ENCODE assay signal across 8 cellular contexts in the genomic region with DNA sequence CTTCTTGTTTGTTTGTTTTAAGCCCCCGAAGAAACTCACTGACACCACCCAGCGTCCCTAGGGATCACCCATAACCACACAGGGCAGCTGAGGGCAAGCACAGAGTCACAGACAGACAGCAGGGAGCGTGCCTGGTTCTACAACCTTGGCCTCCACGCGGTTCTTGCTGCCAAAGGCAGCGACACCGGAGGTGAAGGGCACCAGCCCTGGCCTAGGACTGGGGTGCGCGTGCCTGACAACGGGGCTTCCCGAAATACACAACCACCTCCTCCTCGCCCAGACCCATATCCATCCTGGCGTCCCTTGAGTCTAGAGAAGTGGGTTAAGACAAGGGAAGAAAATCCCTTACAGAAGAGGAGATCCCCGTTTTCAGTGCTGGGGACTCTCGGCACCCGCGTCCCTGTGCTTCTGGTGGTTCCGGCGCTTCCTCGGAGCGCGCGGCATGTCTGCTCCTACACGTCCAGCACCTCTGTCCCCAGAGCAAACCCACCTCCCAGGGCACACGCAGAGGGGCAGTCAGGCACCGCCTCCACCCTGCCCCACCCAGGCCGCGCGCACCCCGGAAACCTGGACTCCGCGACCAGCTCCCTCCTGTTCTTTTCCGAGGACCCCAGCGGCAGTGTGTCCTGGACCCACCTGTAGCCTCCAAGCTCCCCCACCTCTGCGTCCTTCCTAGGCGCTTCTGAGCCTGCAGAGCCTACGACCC. TPM values are rescaled to one million over a fixed set of nuclear protein-coding genes. Genes with fewer than 3 reads are reported as not detected.
DNase-seq lines count a peak whose midpoint lies in the region; ATAC-seq and TF ChIP-seq lines count a peak whose summit lies in the region.

No MANE protein-coding gene starts in this region.

- peaks cover 37% of the 10 kb centered on the region for H3K27me3 ChIP-seq in A673 (replicated peaks; ENCODE audit: insufficient read depth, low read depth, low read length, poor library complexity)
- H3K27me3 ChIP-seq in WERI-Rb-1 (ENCODE audit: insufficient read depth, low read depth, severe bottlenecking) = peaks cover 20% of the 10 kb centered on the region
- no peaks in the 10 kb centered on the region for H3K27me3 ChIP-seq in right lobe of liver

- TF ChIP-seq POLR2A in right lobe of liver (IDR thresholded peaks at IDR 0.05) = peak; percentile 21

- CTCF ChIA-PET in A673 (lab: Charles Lee) = no interaction called here

- peak; percentile 11 for ATAC-seq in GM19023 (IDR thresholded peaks at IDR 0.05; ENCODE audit: unreplicated experiment)
- peak; percentile 5 for ATAC-seq in HG03342 (IDR thresholded peaks at IDR 0.05; ENCODE audit: unreplicated experiment)
- peak; percentile 80 to 91 (median 83) for ATAC-seq in right lobe of liver

- intact Hi-C loops in A673 (cut with micrococcal nuclease; ENCODE audit: unreplicated experiment) (no loop called here), right lobe of liver (cut with DNase I) (no loop called here)

- H3K4me3 ChIP-seq in A673 (ENCODE audit: low read depth, low read length, poor library complexity, severe bottlenecking) (peak overlapping the region; percentile 49), WERI-Rb-1 (ENCODE audit: low read depth, low read length) (peak overlapping the region; percentile 64), right lobe of liver (peak overlapping the region; percentile 68 to 78 (median 75))

- H3K27ac ChIP-seq in A673 (ENCODE audit: low read depth, low read length, poor library complexity, severe bottlenecking) (no peak overlapping the region), WERI-Rb-1 (no peak overlapping the region), right lobe of liver (peak overlapping the region; percentile 75 to 80 (median 79))

- no peaks in the 10 kb centered on the region for H3K9me3 ChIP-seq in A673 (ENCODE audit: low read depth, low read length, poor library complexity, severe bottlenecking)
- H3K9me3 ChIP-seq in WERI-Rb-1 (ENCODE audit: severe bottlenecking) = no peaks in the 10 kb centered on the region
- H3K9me3 ChIP-seq in right lobe of liver = no peaks in the 10 kb centered on the region

- TF ChIP-seq CTCF in A673 (conservative IDR thresholded peaks at IDR 0.05; ENCODE audit: low read depth, low read length) = no peak
- no peak for TF ChIP-seq CTCF in WERI-Rb-1 (IDR thresholded peaks at IDR 0.05; ENCODE audit: low read depth, low read length)
- TF ChIP-seq CTCF in right lobe of liver (IDR thresholded peaks at IDR 0.05) = no peak

- peaks cover 13% of the 10 kb centered on the region for H3K4me1 ChIP-seq in A673 (ENCODE audit: insufficient read depth, low read length, poor library complexity, severe bottlenecking)
- peaks cover 0 to 34% (median 16%) of the 10 kb centered on the region in 4 donors for H3K4me1 ChIP-seq in right lobe of liver

- POLR2A ChIA-PET in A673 (lab: Charles Lee; ENCODE audit: low non-redundant PET) = no interaction called here

- H3K36me3 ChIP-seq in A673 (ENCODE audit: insufficient read depth, low read length, poor library complexity, severe bottlenecking) (no peaks in the 10 kb centered on the region), WERI-Rb-1 (no peaks in the 10 kb centered on the region), right lobe of liver (no peaks in the 10 kb centered on the region)

- no TSS peak for BruUV-seq in A673 (replicated peaks; lab: Mats Ljungman, UMichigan)

- DNase-seq in A673 (ENCODE audit: low spot score) (no peak), WERI-Rb-1 (no peak), right lobe of liver (peak; percentile 77 to 88 (median 86)), HPDE6-E6E7 (ENCODE audit: extremely low spot score) (no peak)
- peak; percentile 33 for DNase-seq in central memory CD4-positive, alpha-beta T cell
- DNase-seq in stimulated activated CD8-positive, alpha-beta memory T cell treated with anti-CD3 and anti-CD28 coated beads, Interleukin-15, amount 100 ng/mL, for 24 hours (ENCODE audit: low read depth) = peak; percentile 14

- 0% methylated on average over 30 of the region's 37 CpGs for WGBS in right lobe of liver (ENCODE audit: insufficient coverage, low coverage, low lambda C conversion rate, missing lambda C conversion rate)

RNA-seq across cellular contexts. Expression of a gene that starts 0.9 kb away (rescaled TPM):
- 0.60 and 1.2 TPM in 2 replicates for total RNA-seq in A673 (2021)
- total RNA-seq in right lobe of liver = 10 to 100 TPM; 15.1 to 36.0 (median 19.8) TPM

Comparison
In these comparisons a context has a peak if more than half of its experiments do, and no peak if none do; other contexts are left out.
1. DNase-seq: peak in central memory CD4-positive, alpha-beta T cell (single experiment), right lobe of liver (3 of 3) and stimulated activated CD8-positive, alpha-beta memory T cell treated with anti-CD3 and anti-CD28 coated beads, Interleukin-15, amount 100 ng/mL, for 24 hours (single experiment); none in A673 (single experiment), WERI-Rb-1 (single experiment) and HPDE6-E6E7 (single experiment).
2. H3K27ac ChIP-seq: peak in right lobe of liver (3 of 3); none in A673 (single experiment) and WERI-Rb-1 (single experiment).
3. ATAC-seq: peak in every context shown above with its lines; median percentile 83 in right lobe of liver; 11 in GM19023; 5 in HG03342.
4. Peak in every context shown above with its lines, with median percentiles within 50 percentile points of each other: H3K4me3 ChIP-seq.